ENCODE assay signal across 1 cellular context in the genomic region with DNA sequence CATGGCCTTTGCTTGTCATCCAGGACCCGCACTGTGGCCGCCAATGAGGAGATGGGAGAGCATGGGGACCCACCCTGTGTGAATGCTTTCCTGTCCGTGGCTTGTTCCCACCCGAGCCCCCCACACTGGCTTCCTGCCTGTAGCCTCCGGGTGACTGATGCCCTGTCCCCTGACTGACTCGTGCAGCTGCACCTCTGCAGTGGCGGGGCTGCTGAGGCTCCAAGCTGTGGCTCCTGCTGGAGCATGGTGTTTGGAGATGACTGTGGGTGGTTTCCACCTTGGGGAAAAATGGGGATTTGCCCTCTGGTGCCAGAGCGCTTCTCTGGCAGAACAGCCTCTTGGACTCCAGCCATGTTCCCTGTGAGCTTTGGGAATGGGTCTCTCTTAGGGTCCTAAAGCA.
TF ChIP-seq lines count a peak whose summit lies in the region.

No MANE protein-coding gene starts in this region.

TF ChIP-seq in GM12878, 131 proteins besides CTCF, POLR2A, EP300 and RAD21 (continued from another document):
- TF ChIP-seq, protein P1, sequence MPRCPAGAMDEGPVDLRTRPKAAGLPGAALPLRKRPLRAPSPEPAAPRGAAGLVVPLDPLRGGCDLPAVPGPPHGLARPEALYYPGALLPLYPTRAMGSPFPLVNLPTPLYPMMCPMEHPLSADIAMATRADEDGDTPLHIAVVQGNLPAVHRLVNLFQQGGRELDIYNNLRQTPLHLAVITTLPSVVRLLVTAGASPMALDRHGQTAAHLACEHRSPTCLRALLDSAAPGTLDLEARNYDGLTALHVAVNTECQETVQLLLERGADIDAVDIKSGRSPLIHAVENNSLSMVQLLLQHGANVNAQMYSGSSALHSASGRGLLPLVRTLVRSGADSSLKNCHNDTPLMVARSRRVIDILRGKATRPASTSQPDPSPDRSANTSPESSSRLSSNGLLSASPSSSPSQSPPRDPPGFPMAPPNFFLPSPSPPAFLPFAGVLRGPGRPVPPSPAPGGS (IDR thresholded peaks at IDR 0.05; ENCODE audit: borderline replicate concordance, insufficient read depth, low read depth, low read length, poor library complexity, severe bottlenecking), result peak; percentile 32
- TF ChIP-seq CHD2 (IDR thresholded peaks at IDR 0.05; ENCODE audit: borderline replicate concordance, low read depth, low read length), result 0 out of 2 replicates have a peak, but pooled peaks have one; percentile 19
- peak; percentile 90 for TF ChIP-seq RELA (IDR thresholded peaks at IDR 0.05; ENCODE audit: borderline replicate concordance, partially characterized antibody)
- peak; percentile 54; the same call in 1 of the 2 replicates for TF ChIP-seq RUNX3 (IDR thresholded peaks at IDR 0.05; ENCODE audit: low read length)
- 0 out of 2 replicates have a peak, but pooled peaks have one; percentile 26 for TF ChIP-seq BCL11A (IDR thresholded peaks at IDR 0.05; ENCODE audit: low read depth, low read length)
- TF ChIP-seq, protein P2, sequence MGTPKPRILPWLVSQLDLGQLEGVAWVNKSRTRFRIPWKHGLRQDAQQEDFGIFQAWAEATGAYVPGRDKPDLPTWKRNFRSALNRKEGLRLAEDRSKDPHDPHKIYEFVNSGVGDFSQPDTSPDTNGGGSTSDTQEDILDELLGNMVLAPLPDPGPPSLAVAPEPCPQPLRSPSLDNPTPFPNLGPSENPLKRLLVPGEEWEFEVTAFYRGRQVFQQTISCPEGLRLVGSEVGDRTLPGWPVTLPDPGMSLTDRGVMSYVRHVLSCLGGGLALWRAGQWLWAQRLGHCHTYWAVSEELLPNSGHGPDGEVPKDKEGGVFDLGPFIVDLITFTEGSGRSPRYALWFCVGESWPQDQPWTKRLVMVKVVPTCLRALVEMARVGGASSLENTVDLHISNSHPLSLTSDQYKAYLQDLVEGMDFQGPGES (IDR thresholded peaks at IDR 0.05), result no peak
- TF ChIP-seq NFIC (IDR thresholded peaks at IDR 0.05; ENCODE audit: low read depth, low read length), result peak; percentile 44; the same call in 1 of the 2 replicates
- TF ChIP-seq HCFC1 (IDR thresholded peaks at IDR 0.05; ENCODE audit: low read length), result no peak
- TF ChIP-seq, protein P3, sequence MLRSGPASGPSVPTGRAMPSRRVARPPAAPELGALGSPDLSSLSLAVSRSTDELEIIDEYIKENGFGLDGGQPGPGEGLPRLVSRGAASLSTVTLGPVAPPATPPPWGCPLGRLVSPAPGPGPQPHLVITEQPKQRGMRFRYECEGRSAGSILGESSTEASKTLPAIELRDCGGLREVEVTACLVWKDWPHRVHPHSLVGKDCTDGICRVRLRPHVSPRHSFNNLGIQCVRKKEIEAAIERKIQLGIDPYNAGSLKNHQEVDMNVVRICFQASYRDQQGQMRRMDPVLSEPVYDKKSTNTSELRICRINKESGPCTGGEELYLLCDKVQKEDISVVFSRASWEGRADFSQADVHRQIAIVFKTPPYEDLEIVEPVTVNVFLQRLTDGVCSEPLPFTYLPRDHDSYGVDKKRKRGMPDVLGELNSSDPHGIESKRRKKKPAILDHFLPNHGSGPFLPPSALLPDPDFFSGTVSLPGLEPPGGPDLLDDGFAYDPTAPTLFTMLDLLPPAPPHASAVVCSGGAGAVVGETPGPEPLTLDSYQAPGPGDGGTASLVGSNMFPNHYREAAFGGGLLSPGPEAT (IDR thresholded peaks at IDR 0.05; ENCODE audit: low read depth), result peak; percentile 73
- peak; percentile 45; the same call in 1 of the 2 replicates for TF ChIP-seq GATAD2B (conservative IDR thresholded peaks at IDR 0.05; ENCODE audit: low read depth)
- TF ChIP-seq TCF12 (IDR thresholded peaks at IDR 0.05; ENCODE audit: low read depth, low read length), result peak; percentile 56; the same call in 1 of the 2 replicates
- TF ChIP-seq IKZF1 (conservative IDR thresholded peaks at IDR 0.05), result peak; percentile 79
- 0 out of 2 replicates have a peak, but pooled peaks have one; percentile 41 for TF ChIP-seq DPF2 (IDR thresholded peaks at IDR 0.05)
- TF ChIP-seq IKZF2 (IDR thresholded peaks at IDR 0.05), result peak; percentile 59 to 65; a peak in 3 of 4 replicates
- 0 out of 2 replicates have a peak, but pooled peaks have one; percentile 31 for TF ChIP-seq LARP7 (IDR thresholded peaks at IDR 0.05)
- peak; percentile 19; the same call in 1 of the 2 replicates for TF ChIP-seq HDGF (IDR thresholded peaks at IDR 0.05)
- no peak for TF ChIP-seq SRF (IDR thresholded peaks at IDR 0.05; ENCODE audit: low read depth in 2 of 2, low read length in 2 of 2)
- 0 out of 2 replicates have a peak, but pooled peaks have one; percentile 40 for TF ChIP-seq BACH1 (IDR thresholded peaks at IDR 0.05; ENCODE audit: borderline replicate concordance)
- no peak for TF ChIP-seq ZNF274 (IDR thresholded peaks at IDR 0.05; ENCODE audit: insufficient read depth, insufficient read length)
